Comparison of ENCODE assay signal across 9 cellular contexts in the genomic region with DNA sequence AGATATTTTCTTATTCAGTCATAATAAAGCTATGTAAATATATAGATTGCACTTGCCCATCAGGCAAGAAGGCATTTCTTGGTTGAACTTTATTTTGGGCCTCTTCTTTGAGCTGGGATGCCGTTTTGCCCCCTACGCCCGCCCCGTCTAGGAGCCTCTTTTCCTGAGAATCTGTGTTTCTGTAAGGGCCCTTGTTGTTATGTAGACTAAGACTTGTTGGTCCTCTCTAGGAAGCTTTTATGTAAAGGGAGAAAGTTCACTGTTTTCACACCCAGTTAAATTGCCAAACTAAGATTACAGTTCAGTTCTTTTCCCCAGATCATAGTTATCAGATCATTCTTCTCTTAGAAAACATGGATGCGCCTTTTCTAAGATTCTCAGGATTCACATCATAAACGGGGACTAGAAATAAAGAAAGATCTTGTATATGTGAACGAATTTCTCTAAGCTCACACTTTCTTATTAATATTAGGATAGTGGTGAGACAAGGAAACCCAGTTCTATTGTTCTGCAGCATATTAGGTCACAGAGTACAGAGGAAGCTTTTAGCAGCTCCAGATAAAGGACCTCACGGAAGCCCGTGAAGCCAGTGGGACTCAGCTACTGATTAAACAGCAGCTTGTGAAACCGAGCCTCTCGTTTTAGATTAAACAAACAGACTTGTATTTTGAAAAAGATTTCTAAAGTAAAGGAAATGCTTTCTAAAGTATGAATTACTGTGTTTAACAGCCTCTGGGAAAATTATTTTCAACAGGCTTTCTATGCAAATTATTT. TPM values are rescaled to one million over a fixed set of nuclear protein-coding genes. Genes with fewer than 3 reads are reported as not detected.
DNase-seq lines count a peak whose midpoint lies in the region; TF ChIP-seq lines count a peak whose summit lies in the region.
"Had no signal": no experiment of that assay in that cellular context is flagged by ENCODE, and none has a peak within 500 bp of the region (broad histone marks: within the 10 kb centered on the region; RNA-seq: fewer than 3 reads in every experiment).

No MANE protein-coding gene starts in this region.

- POLR2A ChIA-PET in activated CD4-positive, alpha-beta memory T cell treated with anti-CD3 and anti-CD28 coated beads for 36 hours (lab: Charles Lee): interaction anchor here (1.2 to 1.5 kb wide), 2 partner anchors 20 to 21 kb away, joined by 3 to 4 read pairs; no protein-coding TSS in a partner anchor

- H3K9me3 Mint-ChIP-seq in brain: no peaks in the 10 kb centered on the region
- H3K9me3 Mint-ChIP-seq in activated CD4-positive, alpha-beta memory T cell treated with anti-CD3 and anti-CD28 coated beads for 36 hours: no peaks in the 10 kb centered on the region

- peak overlapping the region; percentile 26 for H3K27ac ChIP-seq in iPS-20b (ENCODE audit: low read length)

- peak; percentile 31 for DNase-seq in NCI-H2196 (lab: John Stamatoyannopoulos, UW; ENCODE audit: unreplicated experiment)
- DNase-seq in renal cortical epithelial cell (ENCODE audit: low read depth): peak; percentile 66
- DNase-seq in COR-L47 (lab: John Stamatoyannopoulos, UW): no peak
- no peak for DNase-seq in lower leg skin (ENCODE audit: low spot score in 2 of 2)
- DNase-seq in activated CD4-positive, alpha-beta memory T cell treated with anti-CD3 and anti-CD28 coated beads for 36 hours: no peak
- DNase-seq: activated T-cell treated with anti-CD3 and anti-CD28 coated beads for 4 hours, NCI-H345 had no signal

- peak overlapping the region; percentile 61; the same call in 1 of the 2 replicates for H3K9ac ChIP-seq in iPS-20b (ENCODE audit: low read depth, low read length)

- peaks cover 4% of the 10 kb centered on the region for H3K27me3 Mint-ChIP-seq in brain
- H3K27me3 Mint-ChIP-seq in activated CD4-positive, alpha-beta memory T cell treated with anti-CD3 and anti-CD28 coated beads for 36 hours: no peaks in the 10 kb centered on the region

- no peaks in the 10 kb centered on the region for H3K27me3 ChIP-seq in iPS-20b (ENCODE audit: insufficient read depth, low read length)

- H3K4me3 Mint-ChIP-seq in brain: peak overlapping the region in 4 of 5 experiments; percentile 75 to 91 (median 82)
- H3K4me3 Mint-ChIP-seq in activated CD4-positive, alpha-beta memory T cell treated with anti-CD3 and anti-CD28 coated beads for 36 hours: no peak overlapping the region

- H3K36me3 ChIP-seq in iPS-20b (ENCODE audit: insufficient read depth, low read depth, low read length): no peaks in the 10 kb centered on the region

- TF ChIP-seq CTCF in brain (conservative IDR thresholded peaks at IDR 0.05) (no peak), lower leg skin (IDR thresholded peaks at IDR 0.05) (no peak)

- 63 to 69% methylated on average over 11 of the region's 11 CpGs for WGBS in lower leg skin, 2 donors

- peak overlapping the region in 4 of 5 experiments; percentile 26 to 72 (median 48) for H3K27ac Mint-ChIP-seq in brain
- no peak overlapping the region for H3K27ac Mint-ChIP-seq in activated CD4-positive, alpha-beta memory T cell treated with anti-CD3 and anti-CD28 coated beads for 36 hours

- no peaks in the 10 kb centered on the region for H3K9me3 ChIP-seq in iPS-20b (ENCODE audit: insufficient read depth, low read depth, low read length)

- H3K4me3 ChIP-seq in iPS-20b (ENCODE audit: low read length): peak overlapping the region; percentile 62; the same call in 1 of the 2 replicates
- no peak overlapping the region for H3K4me3 ChIP-seq in lower leg skin (ENCODE audit: low read depth, poor library complexity, severe bottlenecking)

- CTCF ChIA-PET in activated CD4-positive, alpha-beta memory T cell treated with anti-CD3 and anti-CD28 coated beads for 36 hours (lab: Charles Lee): interaction anchor here (1.0 to 4.7 kb wide), 7 partner anchors 9 to 89 kb away, joined by 3 to 65 read pairs (median 5); no protein-coding TSS in a partner anchor

- peaks cover 25% of the 10 kb centered on the region; the same call in 1 of the 2 replicates for H3K4me1 ChIP-seq in iPS-20b (ENCODE audit: insufficient read depth, low read length)

- peaks cover 50% of the 10 kb centered on the region for H3K4me1 Mint-ChIP-seq in brain
- H3K4me1 Mint-ChIP-seq in activated CD4-positive, alpha-beta memory T cell treated with anti-CD3 and anti-CD28 coated beads for 36 hours (ENCODE audit: low read depth): peaks cover 50% of the 10 kb centered on the region

- no peak for TF ChIP-seq POLR2A in lower leg skin (IDR thresholded peaks at IDR 0.05)

- H3K36me3 Mint-ChIP-seq in brain: peaks cover 11% of the 10 kb centered on the region
- peaks cover 2% of the 10 kb centered on the region for H3K36me3 Mint-ChIP-seq in activated CD4-positive, alpha-beta memory T cell treated with anti-CD3 and anti-CD28 coated beads for 36 hours

- intact Hi-C loops in lower leg skin (cut with DNase I; ENCODE audit: low total_unique reads): no loop called here
- intact Hi-C loops in activated CD4-positive, alpha-beta memory T cell treated with anti-CD3 and anti-CD28 coated beads for 36 hours (cut with micrococcal nuclease): no loop called here

RNA-seq across cellular contexts. Expression of a gene that starts 3.8 kb away (rescaled TPM):
- polyA plus RNA-seq in brain (ENCODE audit: insufficient read depth, low read depth, low replicate concordance): 14.7 TPM
- total RNA-seq in renal cortical epithelial cell (10.9 and 23.2 TPM in 2 replicates), lower leg skin (10 to 100 TPM; 31.9 to 44.3 (median 35.0) TPM)
- total RNA-seq in activated CD4-positive, alpha-beta memory T cell treated with anti-CD3 and anti-CD28 coated beads for 36 hours: 10 to 100 TPM; 10.6 to 10.8 TPM

Comparison
In these comparisons a context has a peak if more than half of its experiments do, and no peak if none do; other contexts are left out.
1. DNase-seq: peak in NCI-H2196 (single experiment) and renal cortical epithelial cell (single experiment); none in COR-L47 (single experiment), lower leg skin (0 of 2) and activated CD4-positive, alpha-beta memory T cell treated with anti-CD3 and anti-CD28 coated beads for 36 hours (single experiment).